1 cellular context compared by ENCODE assay signal in genomic region chr15:43133429-43134156, GRCh38.
TF ChIP-seq lines count a peak whose summit lies in the region.

TMEM62 (plus strand) TSS chr15:43133586; CDS start chr15:43133803, 217 bp downstream.

TF ChIP-seq in SK-N-SH, 30 proteins besides CTCF, POLR2A, EP300 and RAD21 (continued from another document):
- TF ChIP-seq IRF3 (IDR thresholded peaks at IDR 0.05; ENCODE audit: low read depth, low read length) (no peak), FOXJ3 (CRISPR knock-in tag; IDR thresholded peaks at IDR 0.05) (no peak), PBX3 (IDR thresholded peaks at IDR 0.05) (0 out of 2 replicates have a peak, but pooled peaks have one; percentile 11), TEAD4 (IDR thresholded peaks at IDR 0.05; ENCODE audit: borderline replicate concordance, insufficient read depth) (no peak), MEF2A (IDR thresholded peaks at IDR 0.05; ENCODE audit: borderline replicate concordance, low read depth) (no peak), USF1 (IDR thresholded peaks at IDR 0.05; ENCODE audit: borderline replicate concordance, low read depth) (no peak), RXRA (IDR thresholded peaks at IDR 0.05; ENCODE audit: borderline replicate concordance, low read depth) (no peak), EZH2phosphoT487 (IDR thresholded peaks at IDR 0.05; ENCODE audit: borderline replicate concordance, low read depth) (no peak), NFIC (IDR thresholded peaks at IDR 0.05; ENCODE audit: borderline replicate concordance) (no peak), GATA2 (CRISPR knock-in tag; IDR thresholded peaks at IDR 0.05) (no peak), FOXM1 (IDR thresholded peaks at IDR 0.05; ENCODE audit: low read depth) (no peak), POLR2AphosphoS5 (IDR thresholded peaks at IDR 0.05; ENCODE audit: low read depth, low read length) (peak; percentile 71)
- TF ChIP-seq, protein P1, sequence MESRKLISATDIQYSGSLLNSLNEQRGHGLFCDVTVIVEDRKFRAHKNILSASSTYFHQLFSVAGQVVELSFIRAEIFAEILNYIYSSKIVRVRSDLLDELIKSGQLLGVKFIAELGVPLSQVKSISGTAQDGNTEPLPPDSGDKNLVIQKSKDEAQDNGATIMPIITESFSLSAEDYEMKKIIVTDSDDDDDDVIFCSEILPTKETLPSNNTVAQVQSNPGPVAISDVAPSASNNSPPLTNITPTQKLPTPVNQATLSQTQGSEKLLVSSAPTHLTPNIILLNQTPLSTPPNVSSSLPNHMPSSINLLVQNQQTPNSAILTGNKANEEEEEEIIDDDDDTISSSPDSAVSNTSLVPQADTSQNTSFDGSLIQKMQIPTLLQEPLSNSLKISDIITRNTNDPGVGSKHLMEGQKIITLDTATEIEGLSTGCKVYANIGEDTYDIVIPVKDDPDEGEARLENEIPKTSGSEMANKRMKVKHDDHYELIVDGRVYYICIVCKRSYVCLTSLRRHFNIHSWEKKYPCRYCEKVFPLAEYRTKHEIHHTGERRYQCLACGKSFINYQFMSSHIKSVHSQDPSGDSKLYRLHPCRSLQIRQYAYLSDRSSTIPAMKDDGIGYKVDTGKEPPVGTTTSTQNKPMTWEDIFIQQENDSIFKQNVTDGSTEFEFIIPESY (IDR thresholded peaks at IDR 0.05; ENCODE audit: borderline replicate concordance, low read depth) = no peak
